In genomic region chr19:20039203-20039723, GRCh38 we compare ENCODE assay signal across 8 cellular contexts. TPM values are rescaled to one million over a fixed set of nuclear protein-coding genes. Genes with fewer than 3 reads are reported as not detected.
A peak's percentile ranks its signal among the peaks of the same experiment; 100 is the strongest.
DNase-seq lines count a peak whose midpoint lies in the region; FAIRE-seq and TF ChIP-seq lines count a peak whose summit lies in the region.

Gene ZNF682, minus strand, starts transcription at chr19:20039505. Its CDS starts 160 bp downstream, at chr19:20039345.

- no peaks in the 10 kb centered on the region for H4K20me1 ChIP-seq in MM.1S (ENCODE audit: insufficient read depth, low read length)
- H4K20me1 ChIP-seq in astrocyte (ENCODE audit: insufficient read depth, low read length) = no peaks in the 10 kb centered on the region

- no peak for TF ChIP-seq CTCF in MM.1S (IDR thresholded peaks at IDR 0.05; ENCODE audit: low read length)
- TF ChIP-seq CTCF in astrocyte (IDR thresholded peaks at IDR 0.05; ENCODE audit: insufficient read depth, low read depth, low read length) = no peak

- peak; percentile 97 for DNase-seq in Daoy (ENCODE audit: low read depth)
- peak; percentile 94 for DNase-seq in H4 (ENCODE audit: low spot score)
- peak; percentile 21 for DNase-seq in MM.1S
- DNase-seq in T-helper 2 cell = peak; percentile 77 to 94 (median 89)
- peak; percentile 85 for DNase-seq in astrocyte (ENCODE audit: low read depth)
- DNase-seq in hepatic stellate cell (ENCODE audit: low spot score) = peak; percentile 98
- peak; percentile 81 for DNase-seq in pulmonary artery endothelial cell (ENCODE audit: low read depth, low spot score)
- peak; percentile 67 for DNase-seq in urothelium cell line (ENCODE audit: low spot score)

- H3K4me2 ChIP-seq in MM.1S (ENCODE audit: low read depth, low read length) = no peak within 1 kb of the TSS
- peak within 1 kb of the TSS; percentile 93 for H3K4me2 ChIP-seq in astrocyte (ENCODE audit: low read length)

- H2AFZ ChIP-seq in MM.1S (ENCODE audit: low read length) (no peak within 1 kb of the TSS), astrocyte (ENCODE audit: low read depth, low read length) (peak within 1 kb of the TSS; percentile 95)

- FAIRE-seq in astrocyte (lab: Jason Lieb, UNC) (peak; percentile 29), urothelium cell line (lab: Jason Lieb, UNC) (no peak)

- peaks cover 3% of the 10 kb centered on the region for H3K4me1 Mint-ChIP-seq in astrocyte (ENCODE audit: low read depth, unreplicated experiment)

- H3K9ac ChIP-seq in MM.1S (ENCODE audit: low read length) (no peak within 1 kb of the TSS), astrocyte (ENCODE audit: low read length) (peak within 1 kb of the TSS; percentile 87)

- H3K9me2 ChIP-seq in MM.1S (replicated peaks; ENCODE audit: insufficient read depth, low read length) = no peaks in the 10 kb centered on the region

- peak within 1 kb of the TSS; percentile 96 for H3K4me3 Mint-ChIP-seq in astrocyte (ENCODE audit: unreplicated experiment)

- H3K79me2 ChIP-seq in MM.1S (ENCODE audit: low read length) = no peaks in the 10 kb centered on the region
- peaks cover 39% of the 10 kb centered on the region for H3K79me2 ChIP-seq in astrocyte (ENCODE audit: insufficient read depth, low read length)

- H3K4me1 ChIP-seq in MM.1S (ENCODE audit: low read length) = no peaks in the 10 kb centered on the region
- no peaks in the 10 kb centered on the region for H3K4me1 ChIP-seq in astrocyte (ENCODE audit: insufficient read depth, low read length)

- H3K27ac ChIP-seq in MM.1S (ENCODE audit: low read length) = no peak within 1 kb of the TSS
- peak within 1 kb of the TSS; percentile 76 for H3K27ac ChIP-seq in astrocyte (ENCODE audit: low read depth, low read length)

- H3F3A ChIP-seq in MM.1S (ENCODE audit: insufficient read depth, low read length) = no peaks in the 10 kb centered on the region

- no peaks in the 10 kb centered on the region for H3K27me3 Mint-ChIP-seq in astrocyte (ENCODE audit: low read depth, unreplicated experiment)

- H3K36me3 ChIP-seq in MM.1S (replicated peaks; ENCODE audit: insufficient read depth, low read length) (no peaks in the 10 kb centered on the region), astrocyte (ENCODE audit: insufficient read depth, low read length) (peaks cover 3% of the 10 kb centered on the region)

- H3K4me3 ChIP-seq in MM.1S (ENCODE audit: low read length) (no peak within 1 kb of the TSS), astrocyte (ENCODE audit: insufficient read depth, low read depth, low read length) (peak within 1 kb of the TSS; percentile 94)

- H3K27ac Mint-ChIP-seq in astrocyte (ENCODE audit: unreplicated experiment) = peak within 1 kb of the TSS; percentile 96

- H3K9me3 Mint-ChIP-seq in astrocyte (ENCODE audit: unreplicated experiment) = peaks cover 5% of the 10 kb centered on the region

- no peaks in the 10 kb centered on the region for H3K27me3 ChIP-seq in MM.1S (replicated peaks; ENCODE audit: insufficient read depth, low read length)
- H3K27me3 ChIP-seq in astrocyte (ENCODE audit: insufficient read depth, low read length) = no peaks in the 10 kb centered on the region

- no peaks in the 10 kb centered on the region for H3K9me3 ChIP-seq in MM.1S (replicated peaks; ENCODE audit: insufficient read depth, low read length)
- H3K9me3 ChIP-seq in astrocyte (ENCODE audit: insufficient read depth, low read depth, low read length) = peaks cover 2% of the 10 kb centered on the region

- H3K36me3 Mint-ChIP-seq in astrocyte (ENCODE audit: low read depth, unreplicated experiment) = peaks cover 4% of the 10 kb centered on the region

RNA-seq across cellular contexts. Expression of gene ZNF682, which starts in this region (rescaled TPM):
- 4.7 and 26.5 TPM in 2 replicates for total RNA-seq in Daoy (2014; rRNA removed; shearing (Covaris generic))
- 2.1 and 15.0 TPM in 2 replicates for total RNA-seq in H4 (2014; rRNA removed; shearing (Covaris generic))
- 6.2 TPM in 2 replicates for total RNA-seq in astrocyte
- 0.53 and 1.7 TPM in 2 replicates for total RNA-seq in pulmonary artery endothelial cell

Comparison
In these comparisons a context has a peak if more than half of its experiments do, and no peak if none do; other contexts are left out.
1. DNase-seq: peak in every context shown above with its lines; median percentile 98 in hepatic stellate cell; 97 in Daoy; 94 in H4; 89 in T-helper 2 cell; 85 in astrocyte; 81 in pulmonary artery endothelial cell; 67 in urothelium cell line; 21 in MM.1S.